ENCODE assay signal across 1 cellular context in the genomic region with DNA sequence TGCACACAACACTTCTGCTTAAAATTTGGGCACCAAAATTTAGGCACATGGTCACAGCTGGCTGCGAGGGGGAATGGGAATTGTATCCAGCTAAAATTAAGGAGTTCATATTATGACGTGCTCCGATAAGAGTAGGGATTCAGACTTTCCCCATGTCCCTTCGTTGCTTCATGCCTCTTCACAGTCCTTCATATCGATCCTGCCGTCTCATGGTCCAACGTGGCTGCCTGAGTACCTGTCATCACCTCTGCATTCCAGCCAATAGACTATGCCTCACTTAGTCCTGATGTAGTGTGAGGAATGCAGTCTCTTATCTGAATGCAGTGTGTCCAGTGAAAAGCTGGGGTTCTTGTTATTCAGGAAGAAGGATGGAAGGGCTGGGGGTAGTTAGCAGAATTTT.
TF ChIP-seq lines count a peak whose summit lies in the region.

No MANE protein-coding gene starts in this region.

TF ChIP-seq in K562, 482 proteins besides CTCF, POLR2A, EP300 and RAD21 (continued from another document):
- TF ChIP-seq, protein P1, sequence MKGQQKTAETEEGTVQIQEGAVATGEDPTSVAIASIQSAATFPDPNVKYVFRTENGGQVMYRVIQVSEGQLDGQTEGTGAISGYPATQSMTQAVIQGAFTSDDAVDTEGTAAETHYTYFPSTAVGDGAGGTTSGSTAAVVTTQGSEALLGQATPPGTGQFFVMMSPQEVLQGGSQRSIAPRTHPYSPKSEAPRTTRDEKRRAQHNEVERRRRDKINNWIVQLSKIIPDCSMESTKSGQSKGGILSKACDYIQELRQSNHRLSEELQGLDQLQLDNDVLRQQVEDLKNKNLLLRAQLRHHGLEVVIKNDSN (CRISPR knock-in tag; IDR thresholded peaks at IDR 0.05) = no peak
- TF ChIP-seq, protein P2, sequence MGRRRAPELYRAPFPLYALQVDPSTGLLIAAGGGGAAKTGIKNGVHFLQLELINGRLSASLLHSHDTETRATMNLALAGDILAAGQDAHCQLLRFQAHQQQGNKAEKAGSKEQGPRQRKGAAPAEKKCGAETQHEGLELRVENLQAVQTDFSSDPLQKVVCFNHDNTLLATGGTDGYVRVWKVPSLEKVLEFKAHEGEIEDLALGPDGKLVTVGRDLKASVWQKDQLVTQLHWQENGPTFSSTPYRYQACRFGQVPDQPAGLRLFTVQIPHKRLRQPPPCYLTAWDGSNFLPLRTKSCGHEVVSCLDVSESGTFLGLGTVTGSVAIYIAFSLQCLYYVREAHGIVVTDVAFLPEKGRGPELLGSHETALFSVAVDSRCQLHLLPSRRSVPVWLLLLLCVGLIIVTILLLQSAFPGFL (CRISPR knock-in tag; IDR thresholded peaks at IDR 0.05) = no peak
- no peak for TF ChIP-seq OTX1 (CRISPR knock-in tag; IDR thresholded peaks at IDR 0.05)
